1 cellular context compared by ENCODE assay signal in genomic region chr4:5020341-5020740, GRCh38.
TF ChIP-seq lines count a peak whose summit lies in the region.

No MANE protein-coding gene starts in this region.

TF ChIP-seq in H1, 55 proteins besides CTCF, POLR2A, EP300 and RAD21:
- TF ChIP-seq SUZ12 (IDR thresholded peaks at IDR 0.05; ENCODE audit: low read length) (no peak), MAX (IDR thresholded peaks at IDR 0.05) (no peak), NANOG (IDR thresholded peaks at IDR 0.05; ENCODE audit: insufficient read depth, low read depth, low read length, poor library complexity, severe bottlenecking) (no peak), RBBP5 (IDR thresholded peaks at IDR 0.05; ENCODE audit: borderline replicate concordance, low read depth, low read length) (no peak), SRF (IDR thresholded peaks at IDR 0.05; ENCODE audit: low read depth, low read length) (no peak), GTF2F1 (IDR thresholded peaks at IDR 0.05; ENCODE audit: borderline replicate concordance, low read depth, low read length) (no peak), CHD1 (IDR thresholded peaks at IDR 0.05; ENCODE audit: low read depth, low read length) (no peak)
